Comparison of ENCODE assay signal across 8 cellular contexts in genomic region chr6:43770417-43771209, GRCh38. TPM values are rescaled to one million over a fixed set of nuclear protein-coding genes. Genes with fewer than 3 reads are reported as not detected.
DNase-seq lines count a peak whose midpoint lies in the region; ATAC-seq and TF ChIP-seq lines count a peak whose summit lies in the region.

No MANE protein-coding gene starts in this region.

- TF ChIP-seq POLR2A in suprapubic skin (IDR thresholded peaks at IDR 0.05): no peak

- no peak for TF ChIP-seq CTCF in A673 (conservative IDR thresholded peaks at IDR 0.05; ENCODE audit: low read depth, low read length)
- no peak for TF ChIP-seq CTCF in mucosa of descending colon (IDR thresholded peaks at IDR 0.05)
- TF ChIP-seq CTCF in suprapubic skin (IDR thresholded peaks at IDR 0.05): no peak

- peak overlapping the region; percentile 76 for H3K4me3 ChIP-seq in A673 (ENCODE audit: low read depth, low read length, poor library complexity, severe bottlenecking)
- H3K4me3 ChIP-seq in esophagus (ENCODE audit: low read depth in 1 of 2, low read length in 2 of 2): peak overlapping the region; percentile 81 to 94
- peak overlapping the region; percentile 81 for H3K4me3 ChIP-seq in mucosa of descending colon
- peak overlapping the region; percentile 95 for H3K4me3 ChIP-seq in suprapubic skin

- intact Hi-C loops in A673 (cut with micrococcal nuclease; ENCODE audit: unreplicated experiment): loop anchor here (5.0 kb wide), 1 partner anchor 382 kb away; no protein-coding TSS in a partner anchor
- intact Hi-C loops in mucosa of descending colon (cut with DNase I, micrococcal nuclease): loop anchor here in 1 of 2 donors (10.0 kb wide), 1 partner anchor 54 kb away; no protein-coding TSS in a partner anchor

- CTCF ChIA-PET in A673 (lab: Charles Lee): interaction anchor here (0.5 to 3.5 kb wide), 5 partner anchors 182 to 308 kb away, joined by 3 to 49 read pairs (median 4); no protein-coding TSS in a partner anchor

- TSS peak; percentile 77 for BruUV-seq in A673 (replicated peaks; lab: Mats Ljungman, UMichigan)

- 1% methylated on average over 81 to 84 of the region's 84 CpGs for WGBS in esophagus, 2 donors
- WGBS in suprapubic skin: under 1% methylated on average over 33 of the region's 84 CpGs

- ATAC-seq in GM18867 (IDR thresholded peaks at IDR 0.05; ENCODE audit: unreplicated experiment): peak; percentile 18
- peak; percentile 18 for ATAC-seq in mucosa of descending colon
- ATAC-seq in GM21526 (IDR thresholded peaks at IDR 0.05; ENCODE audit: low FRiP score, unreplicated experiment): no peak

- DNase-seq in A673 (ENCODE audit: low spot score) (peak; percentile 54), NCI-H510A (lab: John Stamatoyannopoulos, UW) (peak; percentile 62), mucosa of descending colon (peak; percentile 66 to 83 (median 79)), suprapubic skin (ENCODE audit: low spot score in 2 of 2) (no peak)
- DNase-seq in activated CD8-positive, alpha-beta memory T cell treated with anti-CD3 and anti-CD28 coated beads, Interleukin-2, amount 50 U/mL, for 48 hours: peak; percentile 69

- no peaks in the 10 kb centered on the region for H3K27me3 ChIP-seq in A673 (replicated peaks; ENCODE audit: insufficient read depth, low read depth, low read length, poor library complexity)
- no peaks in the 10 kb centered on the region for H3K27me3 ChIP-seq in esophagus (ENCODE audit: control insufficient read depth in 1 of 2, insufficient read depth in 2 of 2, low read length in 2 of 2)
- H3K27me3 ChIP-seq in suprapubic skin: no peaks in the 10 kb centered on the region

- H3K36me3 ChIP-seq in A673 (ENCODE audit: insufficient read depth, low read length, poor library complexity, severe bottlenecking) (peaks cover 16% of the 10 kb centered on the region), esophagus (ENCODE audit: control insufficient read depth in 2 of 2, insufficient read depth in 2 of 2, low read length in 1 of 2) (no peaks in the 10 kb centered on the region), mucosa of descending colon (ENCODE audit: low read depth) (no peaks in the 10 kb centered on the region), suprapubic skin (no peaks in the 10 kb centered on the region)

- H3K4me1 ChIP-seq in A673 (ENCODE audit: insufficient read depth, low read length, poor library complexity, severe bottlenecking) (peaks cover 9% of the 10 kb centered on the region), esophagus (ENCODE audit: control insufficient read depth in 2 of 2, insufficient read depth in 2 of 2, low read length in 1 of 2) (peaks cover 3 to 17% of the 10 kb centered on the region in 2 donors), mucosa of descending colon (ENCODE audit: low read depth) (peaks cover 42% of the 10 kb centered on the region), suprapubic skin (peaks cover 57% of the 10 kb centered on the region)

- peak overlapping the region; percentile 98 for H3K27ac ChIP-seq in A673 (ENCODE audit: low read depth, low read length, poor library complexity, severe bottlenecking)
- H3K27ac ChIP-seq in esophagus (ENCODE audit: low read depth in 2 of 2, low read length in 1 of 2): peak overlapping the region; percentile 86 to 95
- H3K27ac ChIP-seq in suprapubic skin: peak overlapping the region; percentile 91

- POLR2A ChIA-PET in A673 (lab: Charles Lee; ENCODE audit: low non-redundant PET): interaction anchor here (0.6 to 1.2 kb wide), 5 partner anchors 79 to 486 kb away, joined by 3 to 6 read pairs (median 4); no protein-coding TSS in a partner anchor

- H3K9me3 ChIP-seq in A673 (ENCODE audit: low read depth, low read length, poor library complexity, severe bottlenecking) (no peaks in the 10 kb centered on the region), esophagus (ENCODE audit: control insufficient read depth in 2 of 2, insufficient read depth in 1 of 2, low read depth in 1 of 2, low read length in 1 of 2) (no peaks in the 10 kb centered on the region), mucosa of descending colon (no peaks in the 10 kb centered on the region), suprapubic skin (no peaks in the 10 kb centered on the region)

- TF ChIP-seq EP300 in suprapubic skin (IDR thresholded peaks at IDR 0.05): no peak

RNA-seq across cellular contexts. Expression of gene VEGFA, which starts 0.6 kb away (rescaled TPM):
- total RNA-seq in A673 (2021): 116 and 144 TPM in 2 replicates
- 100 to 1,000 TPM in 1 of 2 donors, 10 to 100 TPM in 1; 87.8 to 157 TPM for polyA plus RNA-seq in esophagus
- total RNA-seq in mucosa of descending colon: 100 to 1,000 TPM in 1 of 3 donors, 10 to 100 TPM in 2; 89.4 to 165 (median 94.7) TPM
- 100 to 1,000 TPM in 1 of 4 donors, 10 to 100 TPM in 3; 25.4 to 147 (median 43.6) TPM for total RNA-seq in suprapubic skin

Comparison
In these comparisons a context has a peak if more than half of its experiments do, and no peak if none do; other contexts are left out.
1. DNase-seq: peak in A673 (single experiment), NCI-H510A (single experiment), activated CD8-positive, alpha-beta memory T cell treated with anti-CD3 and anti-CD28 coated beads, Interleukin-2, amount 50 U/mL, for 48 hours (single experiment) and mucosa of descending colon (3 of 3); none in suprapubic skin (0 of 2).
2. Peak in every context shown above with its lines, with median percentiles within 50 percentile points of each other: H3K27ac ChIP-seq and H3K4me3 ChIP-seq.